In genomic region chr10:80407836-80408197, GRCh38 we compare ENCODE assay signal across 8 cellular contexts. TPM values are rescaled to one million over a fixed set of nuclear protein-coding genes. Genes with fewer than 3 reads are reported as not detected.
A peak's percentile ranks its signal among the peaks of the same experiment; 100 is the strongest.
DNase-seq lines count a peak whose midpoint lies in the region; ATAC-seq and TF ChIP-seq lines count a peak whose summit lies in the region.

No MANE protein-coding gene starts in this region.

- intact Hi-C loops in CD4-positive, alpha-beta memory T cell (cut with micrococcal nuclease) = no loop called here
- intact Hi-C loops in ovary (cut with DNase I) = loop anchor here in 2 of 4 donors (5.0 to 10.0 kb wide), 2 partner anchors 44 to 97 kb away; partner anchors contain the start of gene TSPAN14 (in 1 of the 2)

- no peaks in the 10 kb centered on the region for H3K9me3 ChIP-seq in CD4-positive, alpha-beta memory T cell (ENCODE audit: control insufficient read depth in 1 of 2, low read length in 2 of 2)
- H3K9me3 ChIP-seq in ovary = no peaks in the 10 kb centered on the region

- peak overlapping the region; percentile 40 for H3K27ac ChIP-seq in CD4-positive, alpha-beta memory T cell (ENCODE audit: low read depth, low read length)
- peak overlapping the region; percentile 37 for H3K27ac ChIP-seq in foreskin keratinocyte
- peak overlapping the region; percentile 75 to 81 for H3K27ac ChIP-seq in ovary
- H3K27ac ChIP-seq in urinary bladder (ENCODE audit: low read depth) = peak overlapping the region; percentile 75

- peak; percentile 33 for ATAC-seq in GM21423 (IDR thresholded peaks at IDR 0.05; ENCODE audit: unreplicated experiment)
- peak; percentile 61 for ATAC-seq in foreskin keratinocyte

- peak overlapping the region; percentile 85 to 95 (median 92) for H3K4me3 Mint-ChIP-seq in CD4-positive, alpha-beta memory T cell

- peak overlapping the region in 1 of 2 donors; percentile 64 for H3K4me3 ChIP-seq in CD4-positive, alpha-beta memory T cell (ENCODE audit: low read length in 2 of 2)
- H3K4me3 ChIP-seq in Jurkat, Clone E6-1 (ENCODE audit: low read length) = peak overlapping the region; percentile 72
- H3K4me3 ChIP-seq in ovary = peak overlapping the region; percentile 88
- H3K4me3 ChIP-seq in urinary bladder (ENCODE audit: low read depth, low read length) = peak overlapping the region; percentile 67

- peak overlapping the region in 6 of 7 donors; percentile 30 to 88 (median 67) for H3K27ac Mint-ChIP-seq in CD4-positive, alpha-beta memory T cell

- no peak for TF ChIP-seq EP300 in ovary (IDR thresholded peaks at IDR 0.05)

- H3K27me3 ChIP-seq in CD4-positive, alpha-beta memory T cell (ENCODE audit: insufficient read depth, low read length) = no peaks in the 10 kb centered on the region
- H3K27me3 ChIP-seq in foreskin keratinocyte = no peaks in the 10 kb centered on the region
- H3K27me3 ChIP-seq in ovary = no peaks in the 10 kb centered on the region

- TF ChIP-seq POLR2A in ovary (IDR thresholded peaks at IDR 0.05) = no peak

- no peak for TF ChIP-seq CTCF in foreskin keratinocyte (conservative IDR thresholded peaks at IDR 0.05)
- no peak for TF ChIP-seq CTCF in ovary (IDR thresholded peaks at IDR 0.05)

- 8 to 10% (median 9%) methylated on average over 16 of the region's 16 CpGs for WGBS in ovary, 3 donors
- 11% methylated on average over 16 of the region's 16 CpGs for WGBS in urinary bladder

- H3K27me3 Mint-ChIP-seq in CD4-positive, alpha-beta memory T cell = peaks cover 2 to 3% of the 10 kb centered on the region in 2 donors

- peak in 1 of 5 donors; percentile 4 for DNase-seq in CD4-positive, alpha-beta memory T cell
- DNase-seq in Jurkat, Clone E6-1 (ENCODE audit: low read depth, low spot score) = no peak
- peak; percentile 59 for DNase-seq in activated CD8-positive, alpha-beta memory T cell treated with anti-CD3 and anti-CD28 coated beads, Interleukin-2, amount 50 U/mL, for 4 hours
- peak in 1 of 2 donors; percentile 22 for DNase-seq in foreskin keratinocyte
- DNase-seq in ovary = peak in 4 of 5 donors; percentile 31 to 51 (median 38)
- no peak for DNase-seq in KG1 (lab: John Stamatoyannopoulos, UW)

- H3K4me1 ChIP-seq in CD4-positive, alpha-beta memory T cell (ENCODE audit: insufficient read depth, low read length) = peaks cover 10% of the 10 kb centered on the region
- H3K4me1 ChIP-seq in foreskin keratinocyte = peaks cover 14% of the 10 kb centered on the region
- H3K4me1 ChIP-seq in ovary (ENCODE audit: insufficient read depth) = peaks cover 14% of the 10 kb centered on the region
- peaks cover 1% of the 10 kb centered on the region for H3K4me1 ChIP-seq in urinary bladder (ENCODE audit: insufficient read depth)

- POLR2A ChIA-PET in CD4-positive, alpha-beta memory T cell (lab: Charles Lee; ENCODE audit: partially characterized antibody) = interaction anchor here (0.7 to 1.4 kb wide), 8 partner anchors 35 to 129 kb away, joined by 3 to 6 read pairs (median 4); no protein-coding TSS in a partner anchor

- H3K9me3 Mint-ChIP-seq in CD4-positive, alpha-beta memory T cell = no peaks in the 10 kb centered on the region

- CTCF ChIA-PET in CD4-positive, alpha-beta memory T cell (lab: Charles Lee; ENCODE audit: partially characterized antibody) = interaction anchor here (0.8 to 2.4 kb wide), 11 partner anchors 13 to 104 kb away, joined by 3 to 21 read pairs (median 4); no protein-coding TSS in a partner anchor

- H3K36me3 ChIP-seq in CD4-positive, alpha-beta memory T cell (ENCODE audit: insufficient read depth, low read length) = no peaks in the 10 kb centered on the region
- H3K36me3 ChIP-seq in ovary (no peaks in the 10 kb centered on the region), urinary bladder (ENCODE audit: insufficient read depth) (no peaks in the 10 kb centered on the region)

- peaks cover 0 to 2% of the 10 kb centered on the region in 2 donors for H3K36me3 Mint-ChIP-seq in CD4-positive, alpha-beta memory T cell

- peaks cover 1 to 11% (median 8%) of the 10 kb centered on the region in 4 donors for H3K4me1 Mint-ChIP-seq in CD4-positive, alpha-beta memory T cell

RNA-seq across cellular contexts. Expression of gene PRXL2A, which starts 0.5 kb away (rescaled TPM):
- total RNA-seq in CD4-positive, alpha-beta memory T cell = 1 to 10 TPM; 3.6 to 4.7 TPM
- polyA plus RNA-seq in CD4-positive, alpha-beta memory T cell = 1 to 10 TPM; 3.8 to 6.0 TPM
- 44.8 TPM for polyA plus RNA-seq in Jurkat, Clone E6-1 (2012; ENCODE audit: insufficient read depth, insufficient read length)
- total RNA-seq in foreskin keratinocyte = 39.8 and 53.7 TPM in 2 replicates
- polyA plus RNA-seq in foreskin keratinocyte = 35.0 and 58.5 TPM in 2 replicates
- total RNA-seq in ovary = 10 to 100 TPM; 26.7 to 54.9 (median 43.7) TPM
- polyA plus RNA-seq in ovary = 10 to 100 TPM; 24.8 to 58.9 TPM
- 52.9 TPM for total RNA-seq in urinary bladder
- 59.1 TPM for polyA plus RNA-seq in urinary bladder

RNA-seq across cellular contexts. Expression of gene TSPAN14, which starts 46.3 kb away (rescaled TPM):
- total RNA-seq in CD4-positive, alpha-beta memory T cell = 100 to 1,000 TPM; 151 to 153 TPM
- 100 to 1,000 TPM; 148 to 246 TPM for polyA plus RNA-seq in CD4-positive, alpha-beta memory T cell
- 41.8 TPM for polyA plus RNA-seq in Jurkat, Clone E6-1 (2012; ENCODE audit: insufficient read depth, insufficient read length)
- total RNA-seq in foreskin keratinocyte (105 and 139 TPM in 2 replicates), ovary (100 to 1,000 TPM in 1 of 7 donors, 10 to 100 TPM in 6; 38.5 to 103 (median 74.8) TPM), urinary bladder (26.4 TPM)
- polyA plus RNA-seq in foreskin keratinocyte (76.4 and 110 TPM in 2 replicates), ovary (10 to 100 TPM; 35.4 to 77.1 TPM), urinary bladder (65.1 TPM)

RNA-seq across cellular contexts. Expression of gene DYDC2, which starts 51.2 kb away (rescaled TPM):
- not detected for total RNA-seq in CD4-positive, alpha-beta memory T cell
- not detected for polyA plus RNA-seq in CD4-positive, alpha-beta memory T cell
- polyA plus RNA-seq in Jurkat, Clone E6-1 (2012; ENCODE audit: insufficient read depth, insufficient read length) = not detected
- total RNA-seq in foreskin keratinocyte = 0.14 and 0.28 TPM in 2 replicates
- 0.31 and 0.50 TPM in 2 replicates for polyA plus RNA-seq in foreskin keratinocyte
- 1 to 10 TPM in 3 of 7 donors, under 1 TPM in 2, not detected in 2; 0.87 to 6.7 (median 1.4) TPM for total RNA-seq in ovary
- under 1 TPM; 0.17 to 0.24 TPM for polyA plus RNA-seq in ovary
- total RNA-seq in urinary bladder = not detected
- polyA plus RNA-seq in urinary bladder = not detected

RNA-seq across cellular contexts. Expression of gene DYDC1, which starts 51.3 kb away (rescaled TPM):
- total RNA-seq in CD4-positive, alpha-beta memory T cell = not detected
- not detected for polyA plus RNA-seq in CD4-positive, alpha-beta memory T cell
- not detected for polyA plus RNA-seq in Jurkat, Clone E6-1 (2012; ENCODE audit: insufficient read depth, insufficient read length)
- total RNA-seq in foreskin keratinocyte (not detected in 2 replicates), ovary (1 to 10 TPM in 1 of 7 donors, under 1 TPM in 2, not detected in 4; 0.33 to 3.8 (median 0.72) TPM), urinary bladder (not detected)
- polyA plus RNA-seq in foreskin keratinocyte (not detected in 2 replicates), ovary (not detected), urinary bladder (not detected)

Comparison
In these comparisons a context has a peak if more than half of its experiments do, and no peak if none do; other contexts are left out.
1. DNase-seq: peak in activated CD8-positive, alpha-beta memory T cell treated with anti-CD3 and anti-CD28 coated beads, Interleukin-2, amount 50 U/mL, for 4 hours (single experiment) and ovary (4 of 5); none in Jurkat, Clone E6-1 (single experiment) and KG1 (single experiment).
2. Peak in every context shown above with its lines, with median percentiles within 50 percentile points of each other: H3K27ac ChIP-seq.